In the genomic region with DNA sequence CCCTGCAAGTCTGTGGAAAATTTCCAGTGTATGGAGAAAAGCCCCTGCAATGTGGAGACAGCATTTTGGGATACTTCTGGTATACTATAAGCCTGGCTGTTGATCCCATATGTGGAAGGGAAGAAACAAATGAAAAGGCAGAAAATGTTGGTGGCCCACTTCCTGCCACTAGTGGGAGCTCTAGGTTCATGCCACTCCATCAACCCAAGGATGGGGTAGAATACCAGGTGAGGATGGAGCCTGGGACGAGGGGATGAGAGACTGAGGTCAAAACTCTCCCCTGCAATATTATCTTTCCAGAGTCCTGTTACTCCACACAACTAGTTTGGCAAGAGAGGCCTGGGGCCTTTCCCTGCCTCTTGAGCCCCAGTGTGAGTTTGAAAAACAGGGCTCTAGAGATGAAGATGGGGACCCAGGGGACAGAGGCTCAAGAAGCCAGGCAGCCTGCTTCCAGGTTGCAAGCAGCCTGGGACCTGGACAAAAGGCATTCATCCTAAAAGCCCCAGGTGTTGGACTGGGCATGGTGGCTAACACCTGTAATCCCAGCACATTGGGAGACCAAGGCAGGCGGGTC, we compare ENCODE assay signal across 8 cellular contexts. TPM values are rescaled to one million over a fixed set of nuclear protein-coding genes. Genes with fewer than 3 reads are reported as not detected.
DNase-seq lines count a peak whose midpoint lies in the region; ATAC-seq and TF ChIP-seq lines count a peak whose summit lies in the region.

No MANE protein-coding gene starts in this region.

- no peak for TF ChIP-seq POLR2A in suprapubic skin (IDR thresholded peaks at IDR 0.05)

- no peaks in the 10 kb centered on the region for H3K9me3 Mint-ChIP-seq in activated T-cell treated with anti-CD3 and anti-CD28 coated beads, Interleukin-2, amount 50 U/mL, for 4 hours
- H3K9me3 Mint-ChIP-seq in endodermal cell, result peaks cover 18% of the 10 kb centered on the region

- no peak overlapping the region for H3K4me3 ChIP-seq in endodermal cell (ENCODE audit: low read length)
- no peak overlapping the region for H3K4me3 ChIP-seq in suprapubic skin

- peaks cover 26% of the 10 kb centered on the region for H3K4me1 Mint-ChIP-seq in activated T-cell treated with anti-CD3 and anti-CD28 coated beads, Interleukin-2, amount 50 U/mL, for 4 hours (ENCODE audit: low read depth)
- H3K4me1 Mint-ChIP-seq in endodermal cell, result no peaks in the 10 kb centered on the region

- H3K27ac ChIP-seq in endodermal cell (ENCODE audit: low read depth, low read length) (no peak overlapping the region), suprapubic skin (no peak overlapping the region)

- H3K4me1 ChIP-seq in endodermal cell (ENCODE audit: control insufficient read depth, insufficient read depth, low read length), result no peaks in the 10 kb centered on the region
- H3K4me1 ChIP-seq in suprapubic skin, result peaks cover 7% of the 10 kb centered on the region

- TF ChIP-seq CTCF in endodermal cell (conservative IDR thresholded peaks at IDR 0.05), result peak; percentile 72
- peak; percentile 19 to 46 for TF ChIP-seq CTCF in suprapubic skin (IDR thresholded peaks at IDR 0.05)

- no peaks in the 10 kb centered on the region for H3K27me3 Mint-ChIP-seq in activated T-cell treated with anti-CD3 and anti-CD28 coated beads, Interleukin-2, amount 50 U/mL, for 4 hours (ENCODE audit: low read depth)
- peaks cover 1% of the 10 kb centered on the region for H3K27me3 Mint-ChIP-seq in endodermal cell (ENCODE audit: insufficient read depth)

- no peak overlapping the region for H3K9ac ChIP-seq in endodermal cell (ENCODE audit: extremely low read depth, low read length, poor library complexity, severe bottlenecking)

- WGBS in endodermal cell (ENCODE audit: insufficient coverage in 1 of 2, insufficient read length in 1 of 2), 2 experiments, result 100% methylated on average over 1 of the region's 2 CpGs
- WGBS in suprapubic skin, result 100% methylated on average over 2 of the region's 2 CpGs

- H3K27ac Mint-ChIP-seq in endodermal cell, result no peak overlapping the region

- no peaks in the 10 kb centered on the region for H3K36me3 Mint-ChIP-seq in activated T-cell treated with anti-CD3 and anti-CD28 coated beads, Interleukin-2, amount 50 U/mL, for 4 hours (ENCODE audit: insufficient read depth)
- peaks cover 1% of the 10 kb centered on the region for H3K36me3 Mint-ChIP-seq in endodermal cell (ENCODE audit: low read depth)

- no peak for ATAC-seq in activated T-cell treated with anti-CD3 and anti-CD28 coated beads, Interleukin-2, amount 50 U/mL, for 4 hours
- ATAC-seq in GM21737 (IDR thresholded peaks at IDR 0.05; ENCODE audit: unreplicated experiment), result no peak
- ATAC-seq in GM18868 (IDR thresholded peaks at IDR 0.05; ENCODE audit: unreplicated experiment), result no peak

- peak; percentile 9 for DNase-seq in activated T-cell treated with anti-CD3 and anti-CD28 coated beads for 4 hours
- no peak for DNase-seq in activated T-cell treated with anti-CD3 and anti-CD28 coated beads, Interleukin-2, amount 50 U/mL, for 4 hours
- peak; percentile 1 for DNase-seq in NCI-H69 (lab: John Stamatoyannopoulos, UW)
- DNase-seq in endodermal cell, result peak; percentile 70
- no peak for DNase-seq in suprapubic skin (ENCODE audit: low spot score in 2 of 2)
- no peak for DNase-seq in C1 segment of cervical spinal cord (lab: John Stamatoyannopoulos, UW)

- H3K9me3 ChIP-seq in endodermal cell (ENCODE audit: control insufficient read depth, low read length), result peaks cover 6% of the 10 kb centered on the region
- H3K9me3 ChIP-seq in suprapubic skin, result no peaks in the 10 kb centered on the region

- TF ChIP-seq EP300 in suprapubic skin (IDR thresholded peaks at IDR 0.05), result no peak

- H3K27me3 ChIP-seq in endodermal cell (ENCODE audit: control insufficient read depth, insufficient read depth, low read length, poor library complexity, severe bottlenecking), result no peaks in the 10 kb centered on the region
- no peaks in the 10 kb centered on the region for H3K27me3 ChIP-seq in suprapubic skin

- H3K4me3 Mint-ChIP-seq in activated T-cell treated with anti-CD3 and anti-CD28 coated beads, Interleukin-2, amount 50 U/mL, for 4 hours, result no peak overlapping the region
- H3K4me3 Mint-ChIP-seq in endodermal cell, result no peak overlapping the region

- no peaks in the 10 kb centered on the region for H3K36me3 ChIP-seq in endodermal cell (ENCODE audit: control insufficient read depth, insufficient read depth, low read length)
- no peaks in the 10 kb centered on the region for H3K36me3 ChIP-seq in suprapubic skin

RNA-seq across cellular contexts. Expression of a gene that starts 31.9 kb away (rescaled TPM):
- not detected for total RNA-seq in activated T-cell treated with anti-CD3 and anti-CD28 coated beads, Interleukin-2, amount 50 U/mL, for 4 hours
- total RNA-seq in endodermal cell (not detected), suprapubic skin (not detected)
- 0.50 TPM for polyA plus RNA-seq in endodermal cell (2013, experiment 1 of 2)
- polyA plus RNA-seq in endodermal cell (2013, experiment 2 of 2), result 0.54 TPM

Comparison
In these comparisons a context has a peak if more than half of its experiments do, and no peak if none do; other contexts are left out.
1. DNase-seq: peak in activated T-cell treated with anti-CD3 and anti-CD28 coated beads for 4 hours (single experiment), NCI-H69 (single experiment) and endodermal cell (single experiment); none in activated T-cell treated with anti-CD3 and anti-CD28 coated beads, Interleukin-2, amount 50 U/mL, for 4 hours (single experiment), suprapubic skin (0 of 2) and C1 segment of cervical spinal cord (0 of 14).